Comparison of ENCODE assay signal across 11 cellular contexts in the genomic region with DNA sequence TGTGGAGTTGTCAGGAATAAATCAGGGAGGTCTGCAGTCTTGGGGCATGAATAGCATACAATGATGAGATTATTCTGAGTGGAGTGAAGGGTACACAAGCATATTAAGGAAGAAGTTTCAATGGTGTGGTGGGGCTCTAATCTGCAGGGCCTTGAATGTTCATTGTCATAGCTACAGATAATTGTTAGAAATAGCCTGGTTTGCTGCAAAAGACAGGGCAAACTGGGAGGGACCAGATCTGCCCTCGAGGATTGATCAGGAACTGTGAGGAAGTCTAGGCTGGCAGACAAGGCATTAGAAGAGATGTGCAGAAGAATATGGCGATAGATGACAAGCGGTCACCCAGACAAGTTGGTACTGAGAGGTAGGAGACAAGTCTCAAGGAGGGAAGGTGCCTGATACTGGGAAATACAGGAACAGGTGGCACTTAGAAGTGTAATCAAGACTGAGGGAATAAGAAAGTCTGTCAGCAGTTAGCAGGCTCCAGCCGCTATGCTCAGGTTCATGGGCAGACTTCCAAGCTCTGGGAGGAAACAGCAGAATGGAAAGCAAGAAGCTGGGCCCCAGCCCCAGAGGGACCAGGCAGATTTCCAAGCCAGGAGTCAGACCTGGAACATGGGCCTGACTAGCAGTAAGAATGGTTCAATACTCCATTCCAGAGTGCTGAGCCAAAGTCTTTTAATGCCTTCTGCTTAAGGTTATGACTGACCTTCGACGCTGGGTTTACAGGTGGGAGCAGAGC. TPM values are rescaled to one million over a fixed set of nuclear protein-coding genes. Genes with fewer than 3 reads are reported as not detected.
DNase-seq lines count a peak whose midpoint lies in the region; ATAC-seq, FAIRE-seq and TF ChIP-seq lines count a peak whose summit lies in the region.
"Had no signal": no experiment of that assay in that cellular context is flagged by ENCODE, and none has a peak within 500 bp of the region (broad histone marks: within the 10 kb centered on the region; RNA-seq: fewer than 3 reads in every experiment).

No MANE protein-coding gene starts in this region.

- DNase-seq in NCI-H1092 treated with DMSO at 0.1 percent for 48 hours (lab: John Stamatoyannopoulos, UW), result peak; percentile 6
- no peak for DNase-seq in NCI-H1092 (lab: John Stamatoyannopoulos, UW)
- peak; percentile 40 to 73 (median 65) for DNase-seq in body of pancreas
- DNase-seq in kidney, result peak; percentile 67
- peak; percentile 64 for DNase-seq in testis
- no peak for DNase-seq in stimulated activated naive B cell treated with anti-CD40 and anti-IgM and Interleukin-4, amounts not matched to agents 10 μg/mL and 1 μg/mL and 100 μg/mL, for 72 hours
- no peak for DNase-seq in activated CD4-positive, alpha-beta T cell treated with anti-CD3 and anti-CD28 coated beads, Interleukin-2, amount 10 ng/mL, durations not matched to agents 24 days and 14 days
- DNase-seq: NCI-H2227 treated with DMSO at 0.1 percent for 48 hours had no signal

- no peak overlapping the region for H3K27ac Mint-ChIP-seq in stimulated activated naive B cell treated with anti-CD40 and anti-IgM and Interleukin-4, amounts not matched to agents 10 μg/mL and 1 μg/mL and 100 μg/mL, for 72 hours
- H3K27ac Mint-ChIP-seq in activated CD4-positive, alpha-beta T cell treated with anti-CD3 and anti-CD28 coated beads, Interleukin-2, amount 10 ng/mL, durations not matched to agents 24 days and 14 days, result no peak overlapping the region
- H3K27ac Mint-ChIP-seq: activated naive CD4-positive, alpha-beta T cell treated with anti-CD3 and anti-CD28 coated beads, Interleukin-2, amount 50 U/mL, for 72 hours had no signal

- TF ChIP-seq POLR2A in body of pancreas (IDR thresholded peaks at IDR 0.05), result no peak
- TF ChIP-seq POLR2A in testis (IDR thresholded peaks at IDR 0.05), result no peak

- no peaks in the 10 kb centered on the region for H3K36me3 Mint-ChIP-seq in stimulated activated naive B cell treated with anti-CD40 and anti-IgM and Interleukin-4, amounts not matched to agents 10 μg/mL and 1 μg/mL and 100 μg/mL, for 72 hours
- no peaks in the 10 kb centered on the region for H3K36me3 Mint-ChIP-seq in activated CD4-positive, alpha-beta T cell treated with anti-CD3 and anti-CD28 coated beads, Interleukin-2, amount 10 ng/mL, durations not matched to agents 24 days and 14 days (ENCODE audit: low read depth)
- H3K36me3 Mint-ChIP-seq: activated naive CD4-positive, alpha-beta T cell treated with anti-CD3 and anti-CD28 coated beads, Interleukin-2, amount 50 U/mL, for 72 hours had no signal

- TF ChIP-seq CTCF in body of pancreas (IDR thresholded peaks at IDR 0.05) (no peak), kidney (IDR thresholded peaks at IDR 0.05; ENCODE audit: borderline replicate concordance, extremely low read depth, insufficient read depth) (no peak), testis (IDR thresholded peaks at IDR 0.05) (no peak)

- no peak overlapping the region for H3K4me3 Mint-ChIP-seq in stimulated activated naive B cell treated with anti-CD40 and anti-IgM and Interleukin-4, amounts not matched to agents 10 μg/mL and 1 μg/mL and 100 μg/mL, for 72 hours
- H3K4me3 Mint-ChIP-seq in activated CD4-positive, alpha-beta T cell treated with anti-CD3 and anti-CD28 coated beads, Interleukin-2, amount 10 ng/mL, durations not matched to agents 24 days and 14 days, result no peak overlapping the region

- no peak overlapping the region for H3K9ac ChIP-seq in kidney (ENCODE audit: low read length in 2 of 2)

- intact Hi-C loops in body of pancreas (cut with DNase I) (no loop called here), kidney (cut with DNase I) (no loop called here), testis (cut with DNase I; ENCODE audit: low total_unique reads) (no loop called here)
- intact Hi-C loops in activated CD4-positive, alpha-beta T cell treated with anti-CD3 and anti-CD28 coated beads, Interleukin-2, amount 10 ng/mL, durations not matched to agents 24 days and 14 days (cut with micrococcal nuclease), result no loop called here

- H3K36me3 ChIP-seq in body of pancreas (replicated peaks in 1 of 2; ENCODE audit: insufficient read depth in 1 of 2, low read depth in 2 of 2), result no peaks in the 10 kb centered on the region
- H3K36me3 ChIP-seq in kidney (ENCODE audit: control insufficient read depth in 1 of 2, insufficient read depth in 2 of 2, low read length in 2 of 2), result no peaks in the 10 kb centered on the region
- no peaks in the 10 kb centered on the region for H3K36me3 ChIP-seq in testis (ENCODE audit: low read depth, missing control alignments)

- H3K4me3 ChIP-seq in body of pancreas, result no peak overlapping the region
- H3K4me3 ChIP-seq in kidney (ENCODE audit: low read length in 2 of 2), result no peak overlapping the region
- H3K4me3 ChIP-seq in testis, result no peak overlapping the region

- peaks cover 10% of the 10 kb centered on the region for H3K4me1 ChIP-seq in body of pancreas
- no peaks in the 10 kb centered on the region for H3K4me1 ChIP-seq in kidney (ENCODE audit: control insufficient read depth in 1 of 2, insufficient read depth in 1 of 2, low read depth in 1 of 2, low read length in 2 of 2)
- peaks cover 13% of the 10 kb centered on the region for H3K4me1 ChIP-seq in testis

- H3K9me3 Mint-ChIP-seq in stimulated activated naive B cell treated with anti-CD40 and anti-IgM and Interleukin-4, amounts not matched to agents 10 μg/mL and 1 μg/mL and 100 μg/mL, for 72 hours, result no peaks in the 10 kb centered on the region
- H3K9me3 Mint-ChIP-seq in activated CD4-positive, alpha-beta T cell treated with anti-CD3 and anti-CD28 coated beads, Interleukin-2, amount 10 ng/mL, durations not matched to agents 24 days and 14 days, result no peaks in the 10 kb centered on the region
- H3K9me3 Mint-ChIP-seq: activated naive CD4-positive, alpha-beta T cell treated with anti-CD3 and anti-CD28 coated beads, Interleukin-2, amount 50 U/mL, for 72 hours had no signal

- peaks cover 0 to 4% of the 10 kb centered on the region in 2 donors for H3K27me3 Mint-ChIP-seq in stimulated activated naive B cell treated with anti-CD40 and anti-IgM and Interleukin-4, amounts not matched to agents 10 μg/mL and 1 μg/mL and 100 μg/mL, for 72 hours
- H3K27me3 Mint-ChIP-seq in activated CD4-positive, alpha-beta T cell treated with anti-CD3 and anti-CD28 coated beads, Interleukin-2, amount 10 ng/mL, durations not matched to agents 24 days and 14 days, result no peaks in the 10 kb centered on the region

- 56 to 59% methylated on average over 6 of the region's 6 CpGs for WGBS in body of pancreas, 2 donors
- WGBS in testis, 2 donors, result 66 to 68% methylated on average over 6 of the region's 6 CpGs

- peak overlapping the region in 3 of 4 donors; percentile 0 to 46 (median 22) for H3K27ac ChIP-seq in body of pancreas
- H3K27ac ChIP-seq in kidney (ENCODE audit: low read depth in 2 of 2, low read length in 2 of 2), result no peak overlapping the region
- H3K27ac ChIP-seq in testis, result no peak overlapping the region
- H3K27ac ChIP-seq: 22Rv1 had no signal

- ATAC-seq in body of pancreas, result peak; percentile 71
- no peak for ATAC-seq in GM21619 (IDR thresholded peaks at IDR 0.05; ENCODE audit: unreplicated experiment)
- ATAC-seq in stimulated activated naive B cell treated with anti-CD40 and anti-IgM and Interleukin-4, amounts not matched to agents 10 μg/mL and 1 μg/mL and 100 μg/mL, for 72 hours (replicated peaks), result no peak
- ATAC-seq: activated naive CD4-positive, alpha-beta T cell treated with anti-CD3 and anti-CD28 coated beads, Interleukin-2, amount 50 U/mL, for 72 hours had no signal

- no peak for FAIRE-seq in kidney (lab: Jason Lieb, UNC)

- H3K9me3 ChIP-seq in body of pancreas, result no peaks in the 10 kb centered on the region
- H3K9me3 ChIP-seq in kidney (ENCODE audit: control insufficient read depth in 1 of 2, low read length in 2 of 2), result no peaks in the 10 kb centered on the region
- no peaks in the 10 kb centered on the region for H3K9me3 ChIP-seq in testis

- no peaks in the 10 kb centered on the region for H3K27me3 ChIP-seq in body of pancreas
- no peaks in the 10 kb centered on the region for H3K27me3 ChIP-seq in testis

- H3K4me1 Mint-ChIP-seq in stimulated activated naive B cell treated with anti-CD40 and anti-IgM and Interleukin-4, amounts not matched to agents 10 μg/mL and 1 μg/mL and 100 μg/mL, for 72 hours, result peaks cover 0 to 2% of the 10 kb centered on the region in 2 donors
- H3K4me1 Mint-ChIP-seq in activated CD4-positive, alpha-beta T cell treated with anti-CD3 and anti-CD28 coated beads, Interleukin-2, amount 10 ng/mL, durations not matched to agents 24 days and 14 days, result no peaks in the 10 kb centered on the region

RNA-seq across cellular contexts. Expression of a gene that starts 20.9 kb away (rescaled TPM):
- 10 to 100 TPM in 1 of 2 donors, 1 to 10 TPM in 1; 9.9 to 16.2 TPM for total RNA-seq in body of pancreas
- total RNA-seq in kidney, result 30.7 TPM
- polyA plus RNA-seq in kidney (ENCODE audit: insufficient read depth, low read depth, low replicate concordance), result 17.3 TPM
- 10 to 100 TPM; 41.5 to 58.2 TPM for total RNA-seq in testis
- 34.3 TPM for polyA plus RNA-seq in testis (ENCODE audit: insufficient read depth, low read depth, low replicate concordance)
- total RNA-seq in activated CD4-positive, alpha-beta T cell treated with anti-CD3 and anti-CD28 coated beads, Interleukin-2, amount 10 ng/mL, durations not matched to agents 24 days and 14 days, result 1.7 and 2.0 TPM in 2 replicates

Comparison
In these comparisons a context has a peak if more than half of its experiments do, and no peak if none do; other contexts are left out.
1. DNase-seq: peak in NCI-H1092 treated with DMSO at 0.1 percent for 48 hours (single experiment), body of pancreas (4 of 4), kidney (single experiment) and testis (single experiment); none in NCI-H1092 (single experiment), stimulated activated naive B cell treated with anti-CD40 and anti-IgM and Interleukin-4, amounts not matched to agents 10 μg/mL and 1 μg/mL and 100 μg/mL, for 72 hours (single experiment) and activated CD4-positive, alpha-beta T cell treated with anti-CD3 and anti-CD28 coated beads, Interleukin-2, amount 10 ng/mL, durations not matched to agents 24 days and 14 days (single experiment).
2. H3K27ac ChIP-seq: peak in body of pancreas (3 of 4); none in kidney (0 of 2) and testis (0 of 2).